Comparison of ENCODE assay signal across 9 cellular contexts in the genomic region with DNA sequence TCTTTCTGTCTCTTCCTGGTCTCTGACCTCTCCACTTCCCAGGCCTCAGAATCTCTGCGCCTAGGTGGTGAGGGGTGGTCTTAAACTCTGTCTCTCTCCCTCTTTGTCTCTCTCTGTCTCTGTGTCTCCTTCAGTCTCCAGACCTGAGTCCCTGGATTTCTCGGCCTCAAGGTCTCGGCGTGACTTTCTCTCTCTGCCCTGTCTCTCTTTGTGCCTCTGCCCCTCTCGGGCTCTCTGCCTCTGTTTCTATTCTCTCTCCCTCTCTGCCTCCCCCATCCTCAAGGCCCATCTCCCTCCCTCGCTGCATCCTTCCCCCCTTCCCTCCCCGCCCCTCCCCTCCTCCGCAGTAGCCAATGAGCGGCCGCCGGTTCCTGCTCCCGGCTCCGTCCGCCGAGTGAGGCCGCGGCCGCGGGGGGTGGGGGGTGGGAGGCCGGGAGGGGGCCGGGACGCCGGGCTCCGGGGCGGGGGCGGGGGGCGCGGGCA. TPM values are rescaled to one million over a fixed set of nuclear protein-coding genes. Genes with fewer than 3 reads are reported as not detected.
DNase-seq lines count a peak whose midpoint lies in the region; ATAC-seq and TF ChIP-seq lines count a peak whose summit lies in the region.
"Had no signal": no experiment of that assay in that cellular context is flagged by ENCODE, and none has a peak within 500 bp of the region (broad histone marks: within the 10 kb centered on the region; RNA-seq: fewer than 3 reads in every experiment).

A gene with protein sequence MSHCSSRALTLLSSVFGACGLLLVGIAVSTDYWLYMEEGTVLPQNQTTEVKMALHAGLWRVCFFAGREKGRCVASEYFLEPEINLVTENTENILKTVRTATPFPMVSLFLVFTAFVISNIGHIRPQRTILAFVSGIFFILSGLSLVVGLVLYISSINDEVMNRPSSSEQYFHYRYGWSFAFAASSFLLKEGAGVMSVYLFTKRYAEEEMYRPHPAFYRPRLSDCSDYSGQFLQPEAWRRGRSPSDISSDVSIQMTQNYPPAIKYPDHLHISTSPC (plus strand): TSS at position 346 of the 483 bp plus-strand sequence. CDS start 3,554 bp downstream, outside the sequence.

- no peaks in the 10 kb centered on the region for H3K9me3 ChIP-seq in BLaER1 treated with 17β-estradiol and CSF1 and Interleukin-3, amounts not matched to agents 10 nM and 100 nM (replicated peaks in 1 of 11)
- H3K9me3 ChIP-seq in NT2/D1 (ENCODE audit: insufficient read depth, low read length) = no peaks in the 10 kb centered on the region

- TF ChIP-seq CTCF in endothelial cell (IDR thresholded peaks at IDR 0.05; ENCODE audit: unreplicated experiment) (no peak), neural crest cell (conservative IDR thresholded peaks at IDR 0.05) (no peak)

- H3K4me1 ChIP-seq in BLaER1 treated with 17β-estradiol and CSF1 and Interleukin-3, amounts not matched to agents 10 nM and 100 nM = peaks cover 0 to 38% (median 13%) of the 10 kb centered on the region in 10 experiments; a peak in 12 of 20 replicates
- H3K4me1 ChIP-seq in NT2/D1 (ENCODE audit: insufficient read depth, insufficient read length) = no peaks in the 10 kb centered on the region

- H3K4me2 ChIP-seq in BLaER1 treated with 17β-estradiol and CSF1 and Interleukin-3, amounts not matched to agents 10 nM and 100 nM = peak within 1 kb of the TSS in 7 of 11 experiments; percentile 4 to 78 (median 35); a peak in 12 of 22 replicates

- peaks cover 87 to 98% (median 94%) of the 10 kb centered on the region in 11 experiments for H3K27me3 ChIP-seq in BLaER1 treated with 17β-estradiol and CSF1 and Interleukin-3, amounts not matched to agents 10 nM and 100 nM
- peaks cover 47% of the 10 kb centered on the region for H3K27me3 ChIP-seq in NT2/D1 (ENCODE audit: insufficient read depth, insufficient read length)

- peak within 1 kb of the TSS; percentile 26 for H3K27ac Mint-ChIP-seq in endothelial cell (ENCODE audit: unreplicated experiment)
- peak within 1 kb of the TSS; percentile 65 for H3K27ac Mint-ChIP-seq in neural crest cell (ENCODE audit: unreplicated experiment)

- H3K36me3 Mint-ChIP-seq in endothelial cell (ENCODE audit: low read depth, unreplicated experiment) (peaks cover 8% of the 10 kb centered on the region), neural crest cell (ENCODE audit: low read depth) (no peaks in the 10 kb centered on the region)

- no peak for DNase-seq in NT2/D1 (ENCODE audit: low read depth, low spot score)
- no peak for DNase-seq in endothelial cell (ENCODE audit: low spot score)
- no peak for DNase-seq in neural crest cell (ENCODE audit: low read depth, low spot score)
- no peak for DNase-seq in NCI-H446 treated with DMSO at 0.1 percent for 48 hours (lab: John Stamatoyannopoulos, UW)
- no peak for DNase-seq in NOMO-1 treated with DMSO at 0.1 percent for 48 hours (lab: John Stamatoyannopoulos, UW; ENCODE audit: unreplicated experiment)
- DNase-seq in stimulated activated CD4-positive, alpha-beta T cell treated with anti-CD3 and anti-CD28 coated beads, Interleukin-15, amount 100 ng/mL, for 24 hours = no peak
- DNase-seq: stimulated activated CD4-positive, alpha-beta T cell treated with anti-CD3 and anti-CD28 coated beads, Interleukin-2, amount 100 ng/mL, for 24 hours had no signal

- H4K20me1 ChIP-seq in BLaER1 treated with 17β-estradiol and CSF1 and Interleukin-3, amounts not matched to agents 10 nM and 100 nM = peaks cover 0 to 40% (median 0%) of the 10 kb centered on the region in 11 experiments; a peak in 7 of 22 replicates

- 0 out of 20 replicates have a peak within 1 kb of the TSS, but pooled peaks of 1 of the 10 experiments have one; percentile 10 for H3K4me3 ChIP-seq in BLaER1 treated with 17β-estradiol and CSF1 and Interleukin-3, amounts not matched to agents 10 nM and 100 nM
- peak within 1 kb of the TSS; percentile 75 for H3K4me3 ChIP-seq in NT2/D1 (ENCODE audit: insufficient read length, low read depth)

- H3K27ac ChIP-seq in BLaER1 treated with 17β-estradiol and CSF1 and Interleukin-3, amounts not matched to agents 10 nM and 100 nM = no peak within 1 kb of the TSS

- H3K4me3 Mint-ChIP-seq in endothelial cell (ENCODE audit: unreplicated experiment) (peak within 1 kb of the TSS; percentile 88), neural crest cell (peak within 1 kb of the TSS; percentile 87)

- peaks cover 27% of the 10 kb centered on the region for H3K4me1 Mint-ChIP-seq in endothelial cell (ENCODE audit: unreplicated experiment)
- peaks cover 27% of the 10 kb centered on the region for H3K4me1 Mint-ChIP-seq in neural crest cell

- peaks cover 42% of the 10 kb centered on the region for H3K27me3 Mint-ChIP-seq in endothelial cell (ENCODE audit: unreplicated experiment)
- H3K27me3 Mint-ChIP-seq in neural crest cell (ENCODE audit: low read depth) = peaks cover 81% of the 10 kb centered on the region

- H3K9ac ChIP-seq in BLaER1 treated with 17β-estradiol and CSF1 and Interleukin-3, amounts not matched to agents 10 nM and 100 nM = no peak within 1 kb of the TSS
- H3K9ac ChIP-seq in NT2/D1 (ENCODE audit: insufficient read length, low read depth) = peak within 1 kb of the TSS; percentile 81

- H3K9me3 Mint-ChIP-seq in endothelial cell (ENCODE audit: unreplicated experiment) (peaks cover 4% of the 10 kb centered on the region), neural crest cell (no peaks in the 10 kb centered on the region)

- no peaks in the 10 kb centered on the region for H3K36me3 ChIP-seq in BLaER1 treated with 17β-estradiol and CSF1 and Interleukin-3, amounts not matched to agents 10 nM and 100 nM
- H3K36me3 ChIP-seq in NT2/D1 (ENCODE audit: insufficient read depth, insufficient read length, low read length) = no peaks in the 10 kb centered on the region

- no peak for ATAC-seq in HG03196 (IDR thresholded peaks at IDR 0.05; ENCODE audit: unreplicated experiment)

RNA-seq across cellular contexts. Expression of the gene that starts here (rescaled TPM):
- total RNA-seq in endothelial cell (ENCODE audit: unreplicated experiment) (0.51 TPM), neural crest cell (25.3 and 26.4 TPM in 2 replicates)

Comparison
In these comparisons a context has a peak if more than half of its experiments do, and no peak if none do; other contexts are left out.
1. RNA of the gene that starts here (total RNA-seq): 25.3 to 26.4 TPM in neural crest cell; 0.51 TPM in endothelial cell (single experiment); every median in the first group is over 10 times any median in the second.